ENCODE assay signal across 8 cellular contexts in genomic region chr9:136865768-136866103, GRCh38. TPM values are rescaled to one million over a fixed set of nuclear protein-coding genes. Genes with fewer than 3 reads are reported as not detected.
A peak's percentile ranks its signal among the peaks of the same experiment; 100 is the strongest.
DNase-seq lines count a peak whose midpoint lies in the region; ATAC-seq and TF ChIP-seq lines count a peak whose summit lies in the region.

No MANE protein-coding gene starts in this region.

- no peaks in the 10 kb centered on the region for H3K27me3 Mint-ChIP-seq in T-helper 17 cell
- H3K27me3 Mint-ChIP-seq in glutamatergic neuron (ENCODE audit: unreplicated experiment), result no peaks in the 10 kb centered on the region

- H3K9me3 Mint-ChIP-seq in glutamatergic neuron (ENCODE audit: unreplicated experiment), result peaks cover 8% of the 10 kb centered on the region

- intact Hi-C loops in sciatic nerve (cut with DNase I), result no loop called here

- H3K36me3 Mint-ChIP-seq in T-helper 17 cell (ENCODE audit: low read depth) (no peaks in the 10 kb centered on the region), glutamatergic neuron (ENCODE audit: unreplicated experiment) (peaks cover 11% of the 10 kb centered on the region)

- DNase-seq in GM12865 (ENCODE audit: low read depth) (no peak), T-helper 17 cell (no peak), glutamatergic neuron (no peak), sciatic nerve (ENCODE audit: low spot score) (peak; percentile 68), NCI-H82 treated with DMSO at 0.1 percent for 48 hours (lab: John Stamatoyannopoulos, UW; ENCODE audit: unreplicated experiment) (no peak), NCI-H1436 treated with DMSO at 0.1 percent for 48 hours (lab: John Stamatoyannopoulos, UW) (no peak), medulla oblongata (ENCODE audit: extremely low spot score) (no peak)
- DNase-seq in stimulated activated CD4-positive, alpha-beta T cell treated with anti-CD3 and anti-CD28 coated beads, Interleukin-4, amount 100 ng/mL, for 24 hours, result no peak

- TF ChIP-seq CTCF in GM12865 (IDR thresholded peaks at IDR 0.05; ENCODE audit: insufficient read depth, low read depth, low read length, missing control alignments) (no peak), glutamatergic neuron (IDR thresholded peaks at IDR 0.05; ENCODE audit: partially characterized antibody, unreplicated experiment) (no peak)

- peak overlapping the region; percentile 84 for H3K4me3 ChIP-seq in GM12865 (ENCODE audit: low read depth, low read length)

- H3K4me3 Mint-ChIP-seq in T-helper 17 cell, result peak overlapping the region; percentile 95
- peak overlapping the region; percentile 89 for H3K4me3 Mint-ChIP-seq in glutamatergic neuron (ENCODE audit: unreplicated experiment)

- no peaks in the 10 kb centered on the region for H3K9me3 ChIP-seq in T-helper 17 cell (ENCODE audit: control insufficient read depth, low read length, poor library complexity, severe bottlenecking)

- H3K4me1 Mint-ChIP-seq in T-helper 17 cell, result peaks cover 8% of the 10 kb centered on the region
- H3K4me1 Mint-ChIP-seq in glutamatergic neuron (ENCODE audit: low read depth, unreplicated experiment), result peaks cover 3% of the 10 kb centered on the region

- ATAC-seq in T-helper 17 cell (peak; percentile 10), sciatic nerve (peak; percentile 2)

- H3K27ac Mint-ChIP-seq in T-helper 17 cell (peak overlapping the region; percentile 84), glutamatergic neuron (ENCODE audit: unreplicated experiment) (peak overlapping the region; percentile 83)

RNA-seq across cellular contexts. Expression of gene EDF1, which starts 0.4 kb away (rescaled TPM):
- 100 to 1,000 TPM; 212 to 224 TPM for total RNA-seq in T-helper 17 cell
- total RNA-seq in glutamatergic neuron (ENCODE audit: unreplicated experiment), result 343 TPM
- 201 TPM for total RNA-seq in sciatic nerve

RNA-seq across cellular contexts. Expression of gene MAMDC4, which starts 13.6 kb away (rescaled TPM):
- 1 to 10 TPM; 3.4 TPM for total RNA-seq in T-helper 17 cell
- total RNA-seq in glutamatergic neuron (ENCODE audit: unreplicated experiment), result 17.6 TPM
- total RNA-seq in sciatic nerve, result 3.0 TPM

RNA-seq across cellular contexts. Expression of gene PHPT1, which starts 16.5 kb away (rescaled TPM):
- total RNA-seq in T-helper 17 cell (10 to 100 TPM; 33.8 to 36.2 TPM), glutamatergic neuron (ENCODE audit: unreplicated experiment) (101 TPM), sciatic nerve (76.4 TPM)

RNA-seq across cellular contexts. Expression of gene TRAF2, which starts 20.6 kb away (rescaled TPM):
- total RNA-seq in T-helper 17 cell (10 to 100 TPM; 20.8 to 21.4 TPM), glutamatergic neuron (ENCODE audit: unreplicated experiment) (27.3 TPM), sciatic nerve (17.0 TPM)

RNA-seq across cellular contexts. Expression of gene AJM1, which starts 23.5 kb away (rescaled TPM):
- total RNA-seq in T-helper 17 cell, result 1 to 10 TPM; 2.9 to 3.7 TPM
- 15.3 TPM for total RNA-seq in glutamatergic neuron (ENCODE audit: unreplicated experiment)
- total RNA-seq in sciatic nerve, result 3.1 TPM
